18 cellular contexts compared by ENCODE assay signal in the genomic region with DNA sequence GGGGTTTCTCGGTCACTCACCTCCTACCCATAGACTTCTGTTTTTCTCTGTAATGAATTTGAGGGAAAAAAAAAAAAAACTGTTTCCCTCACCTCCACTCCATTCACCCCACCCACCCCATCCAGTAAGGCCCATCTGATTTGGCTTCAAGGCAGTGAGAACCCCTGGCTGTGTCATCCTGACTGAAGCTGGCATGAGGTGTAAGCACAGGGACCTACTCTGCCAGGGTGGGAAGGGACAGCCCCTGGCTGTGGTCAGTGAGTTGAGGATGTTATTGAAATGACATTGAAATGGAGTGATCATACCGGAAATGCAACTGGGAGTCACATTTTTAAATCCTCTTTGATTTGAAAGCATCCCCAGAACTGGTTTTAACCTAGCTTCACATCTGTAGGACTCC. TPM values are rescaled to one million over a fixed set of nuclear protein-coding genes. Genes with fewer than 3 reads are reported as not detected.
DNase-seq lines count a peak whose midpoint lies in the region; ATAC-seq and TF ChIP-seq lines count a peak whose summit lies in the region.
"Had no signal": no experiment of that assay in that cellular context is flagged by ENCODE, and none has a peak within 500 bp of the region (broad histone marks: within the 10 kb centered on the region; RNA-seq: fewer than 3 reads in every experiment).

No MANE protein-coding gene starts in this region.

- POLR2A ChIA-PET in activated CD8-positive, alpha-beta T cell treated with anti-CD3 and anti-CD28 coated beads for 36 hours (lab: Charles Lee) = interaction anchor here (1.0 kb wide), 1 partner anchor 15 kb away, joined by 3 read pairs; no protein-coding TSS in a partner anchor
- POLR2A ChIA-PET in activated CD8-positive, alpha-beta T cell treated with anti-CD3 and anti-CD28 coated beads, Interleukin-2, amount 10 ng/mL, durations not matched to agents 7 days and 5 days (lab: Charles Lee) = no interaction called here

- H2BK120ac ChIP-seq in H9 (ENCODE audit: low read depth, low read length, poor library complexity, severe bottlenecking) = no peak overlapping the region

- no CpG with 5 or more reads among the region's 2 CpGs for WGBS in H9 (ENCODE audit: extremely low coverage, insufficient read length, low lambda C conversion rate)
- 86% methylated on average over 2 of the region's 2 CpGs for WGBS in esophagus muscularis mucosa

- no peak overlapping the region for H2BK5ac ChIP-seq in H9 (ENCODE audit: insufficient read length, low read length)

- H3K4me1 ChIP-seq in BLaER1 = peaks cover 42% of the 10 kb centered on the region
- no peaks in the 10 kb centered on the region for H3K4me1 ChIP-seq in H9 (ENCODE audit: insufficient read depth, low read length)
- no peaks in the 10 kb centered on the region for H3K4me1 ChIP-seq in esophagus muscularis mucosa
- H3K4me1 ChIP-seq: A549 had no signal

- DNase-seq in activated CD8-positive, alpha-beta T cell treated with anti-CD3 and anti-CD28 coated beads for 36 hours = peak; percentile 29
- no peak for DNase-seq in activated CD8-positive, alpha-beta T cell treated with anti-CD3 and anti-CD28 coated beads, Interleukin-2, amount 10 ng/mL, durations not matched to agents 7 days and 5 days
- DNase-seq in H9 (no peak), kidney tubule cell (ENCODE audit: low spot score) (peak; percentile 7), esophagus muscularis mucosa (ENCODE audit: extremely low spot score) (no peak), NCI-H1092 treated with DMSO at 0.1 percent for 48 hours (lab: John Stamatoyannopoulos, UW) (no peak), NCI-H2196 (lab: John Stamatoyannopoulos, UW; ENCODE audit: unreplicated experiment) (no peak)
- DNase-seq: DMS153, H7, Kasumi-1, NCI-H1105 treated with DMSO at 0.1 percent for 48 hours, NCI-H187, NCI-H345, NCI-H526, SHP77 treated with DMSO at 0.1 percent for 48 hours had no signal

- H3K79me2 ChIP-seq in H9 (ENCODE audit: insufficient read depth, low read length) = no peaks in the 10 kb centered on the region

- H2AFZ ChIP-seq in H9 (ENCODE audit: low read length) = no peak overlapping the region

- no peak overlapping the region for H2BK20ac ChIP-seq in H9 (ENCODE audit: low read depth, low read length, poor library complexity, severe bottlenecking)

- H4K8ac ChIP-seq in H9 (replicated peaks; ENCODE audit: insufficient read length, low read depth, low read length) = no peak overlapping the region

- H4K5ac ChIP-seq in H9 (ENCODE audit: insufficient read length, low read depth, low read length) = no peak overlapping the region

- H3K4ac ChIP-seq in H9 (ENCODE audit: low read depth, low read length) = no peak overlapping the region

- peaks cover 17% of the 10 kb centered on the region for H3K27me3 Mint-ChIP-seq in activated CD8-positive, alpha-beta T cell treated with anti-CD3 and anti-CD28 coated beads for 36 hours
- H3K27me3 Mint-ChIP-seq in activated CD8-positive, alpha-beta T cell treated with anti-CD3 and anti-CD28 coated beads, Interleukin-2, amount 10 ng/mL, durations not matched to agents 7 days and 5 days (ENCODE audit: low read depth) = peaks cover 16% of the 10 kb centered on the region
- no peaks in the 10 kb centered on the region for H3K27me3 Mint-ChIP-seq in H9 (ENCODE audit: low read depth)

- H3K18ac ChIP-seq in H9 (ENCODE audit: insufficient read length, low read depth, low read length) = peak overlapping the region; percentile 54

- no peak overlapping the region for H2BK15ac ChIP-seq in H9 (ENCODE audit: low read depth, low read length)

- ATAC-seq in activated CD8-positive, alpha-beta T cell treated with anti-CD3 and anti-CD28 coated beads for 36 hours = no peak
- ATAC-seq in activated CD8-positive, alpha-beta T cell treated with anti-CD3 and anti-CD28 coated beads, Interleukin-2, amount 10 ng/mL, durations not matched to agents 7 days and 5 days = no peak

- no peaks in the 10 kb centered on the region for H3K79me1 ChIP-seq in H9 (ENCODE audit: insufficient read depth, low read depth, low read length, poor library complexity, severe bottlenecking)

- no peak overlapping the region for H3K4me3 Mint-ChIP-seq in activated CD8-positive, alpha-beta T cell treated with anti-CD3 and anti-CD28 coated beads for 36 hours
- no peak overlapping the region for H3K4me3 Mint-ChIP-seq in activated CD8-positive, alpha-beta T cell treated with anti-CD3 and anti-CD28 coated beads, Interleukin-2, amount 10 ng/mL, durations not matched to agents 7 days and 5 days
- H3K4me3 Mint-ChIP-seq in H9 = no peak overlapping the region

- H3K27ac ChIP-seq in BLaER1 (0 out of 2 replicates have a peak overlapping the region, but pooled peaks have one; percentile 7), H9 (ENCODE audit: insufficient read length, low read depth, low read length) (no peak overlapping the region), esophagus muscularis mucosa (replicated peaks in 1 of 4) (no peak overlapping the region)
- H3K27ac ChIP-seq: A549, C4-2B had no signal

- no peaks in the 10 kb centered on the region for H3K36me3 Mint-ChIP-seq in activated CD8-positive, alpha-beta T cell treated with anti-CD3 and anti-CD28 coated beads for 36 hours (ENCODE audit: low read depth)
- peaks cover 3% of the 10 kb centered on the region for H3K36me3 Mint-ChIP-seq in activated CD8-positive, alpha-beta T cell treated with anti-CD3 and anti-CD28 coated beads, Interleukin-2, amount 10 ng/mL, durations not matched to agents 7 days and 5 days (ENCODE audit: low read depth)
- no peaks in the 10 kb centered on the region for H3K36me3 Mint-ChIP-seq in H9 (ENCODE audit: insufficient read depth in 1 of 3, low read depth in 3 of 3)

- H3K4me2 ChIP-seq in BLaER1 = peak overlapping the region; percentile 76
- no peak overlapping the region for H3K4me2 ChIP-seq in H9 (ENCODE audit: insufficient read depth, insufficient read length, low read length)
- H3K4me2 ChIP-seq: A549 had no signal

- H3K4me1 Mint-ChIP-seq in activated CD8-positive, alpha-beta T cell treated with anti-CD3 and anti-CD28 coated beads for 36 hours (ENCODE audit: low read depth) = peaks cover 20% of the 10 kb centered on the region
- H3K4me1 Mint-ChIP-seq in activated CD8-positive, alpha-beta T cell treated with anti-CD3 and anti-CD28 coated beads, Interleukin-2, amount 10 ng/mL, durations not matched to agents 7 days and 5 days (ENCODE audit: low read depth) = peaks cover 20% of the 10 kb centered on the region
- peaks cover 4% of the 10 kb centered on the region in 2 experiments; a peak in 3 of 4 replicates for H3K4me1 Mint-ChIP-seq in H9

- TF ChIP-seq POLR2A in esophagus muscularis mucosa (IDR thresholded peaks at IDR 0.05; ENCODE audit: low read depth) = no peak

- H3K14ac ChIP-seq in H9 (ENCODE audit: insufficient read depth, low read length) = no peak overlapping the region

- no peaks in the 10 kb centered on the region for H4K20me1 ChIP-seq in BLaER1
- H4K20me1 ChIP-seq in H9 (ENCODE audit: control insufficient read depth, insufficient read depth, insufficient read length) = no peaks in the 10 kb centered on the region

- H3K9me3 ChIP-seq in BLaER1 = no peaks in the 10 kb centered on the region
- H3K9me3 ChIP-seq in H9 (ENCODE audit: control insufficient read depth, low read depth, low read length) = no peaks in the 10 kb centered on the region
- no peaks in the 10 kb centered on the region for H3K9me3 ChIP-seq in esophagus muscularis mucosa
- H3K9me3 ChIP-seq: A549 had no signal

- CTCF ChIA-PET in activated CD8-positive, alpha-beta T cell treated with anti-CD3 and anti-CD28 coated beads for 36 hours (lab: Charles Lee) = interaction anchor here (1.0 to 1.8 kb wide), 3 partner anchors 10 to 290 kb away, joined by 3 to 4 read pairs (median 4); no protein-coding TSS in a partner anchor
- CTCF ChIA-PET in activated CD8-positive, alpha-beta T cell treated with anti-CD3 and anti-CD28 coated beads, Interleukin-2, amount 10 ng/mL, durations not matched to agents 7 days and 5 days (lab: Charles Lee) = no interaction called here

- H3K4me3 ChIP-seq in BLaER1 (no peak overlapping the region), esophagus muscularis mucosa (no peak overlapping the region)
- H3K4me3 ChIP-seq: A549 had no signal

- H2BK12ac ChIP-seq in H9 (ENCODE audit: insufficient read length, low read depth, low read length) = no peak overlapping the region

- TF ChIP-seq EP300 in esophagus muscularis mucosa (IDR thresholded peaks at IDR 0.05) = no peak

- H3K36me3 ChIP-seq in BLaER1 = no peaks in the 10 kb centered on the region
- H3K36me3 ChIP-seq in esophagus muscularis mucosa = no peaks in the 10 kb centered on the region

- no peak overlapping the region for H3K23ac ChIP-seq in H9 (ENCODE audit: insufficient read length, low read depth, low read length)

- H3T11ph ChIP-seq in H9 (ENCODE audit: low read length) = no peak overlapping the region

- no peak overlapping the region for H4K91ac ChIP-seq in H9 (ENCODE audit: insufficient read length, low read depth, low read length)

- no peak overlapping the region for H3K9ac ChIP-seq in BLaER1
- H3K9ac ChIP-seq in H9 (ENCODE audit: extremely low read depth, insufficient read length, low read length) = no peak overlapping the region

- intact Hi-C loops in activated CD8-positive, alpha-beta T cell treated with anti-CD3 and anti-CD28 coated beads for 36 hours (cut with micrococcal nuclease) = loop anchor here (2.0 kb wide), 1 partner anchor 49 kb away; no protein-coding TSS in a partner anchor
- intact Hi-C loops in esophagus muscularis mucosa (cut with DNase I) = no loop called here

- no peak for TF ChIP-seq CTCF in activated CD8-positive, alpha-beta T cell treated with anti-CD3 and anti-CD28 coated beads for 36 hours (IDR thresholded peaks at IDR 0.05)
- TF ChIP-seq CTCF in H9 (conservative IDR thresholded peaks at IDR 0.05) = no peak
- TF ChIP-seq CTCF in esophagus muscularis mucosa (IDR thresholded peaks at IDR 0.05) = no peak

- no peak overlapping the region for H3K27ac Mint-ChIP-seq in activated CD8-positive, alpha-beta T cell treated with anti-CD3 and anti-CD28 coated beads for 36 hours
- H3K27ac Mint-ChIP-seq in activated CD8-positive, alpha-beta T cell treated with anti-CD3 and anti-CD28 coated beads, Interleukin-2, amount 10 ng/mL, durations not matched to agents 7 days and 5 days = no peak overlapping the region
- H3K27ac Mint-ChIP-seq in H9 = no peak overlapping the region

- no peak overlapping the region for H3K56ac ChIP-seq in H9 (ENCODE audit: insufficient read length, low read depth, low read length)

- no peaks in the 10 kb centered on the region for H3K9me3 Mint-ChIP-seq in activated CD8-positive, alpha-beta T cell treated with anti-CD3 and anti-CD28 coated beads for 36 hours
- H3K9me3 Mint-ChIP-seq in activated CD8-positive, alpha-beta T cell treated with anti-CD3 and anti-CD28 coated beads, Interleukin-2, amount 10 ng/mL, durations not matched to agents 7 days and 5 days (ENCODE audit: insufficient read depth) = no peaks in the 10 kb centered on the region
- no peaks in the 10 kb centered on the region for H3K9me3 Mint-ChIP-seq in H9

- no peaks in the 10 kb centered on the region for H3K27me3 ChIP-seq in BLaER1
- no peaks in the 10 kb centered on the region for H3K27me3 ChIP-seq in H9 (ENCODE audit: insufficient read depth, low read length)
- H3K27me3 ChIP-seq in esophagus muscularis mucosa = no peaks in the 10 kb centered on the region

- no peak overlapping the region for H2AK5ac ChIP-seq in H9 (ENCODE audit: insufficient read length, low read length)

- no peaks in the 10 kb centered on the region for H3K23me2 ChIP-seq in H9 (ENCODE audit: insufficient read length, low read depth, low read length, poor library complexity, severe bottlenecking)

RNA-seq across cellular contexts. Expression of gene BCL2L11, which starts 19.1 kb away (rescaled TPM):
- 10 to 100 TPM; 19.8 to 22.6 TPM for total RNA-seq in activated CD8-positive, alpha-beta T cell treated with anti-CD3 and anti-CD28 coated beads for 36 hours
- 10 to 100 TPM; 11.7 to 16.5 TPM for total RNA-seq in activated CD8-positive, alpha-beta T cell treated with anti-CD3 and anti-CD28 coated beads, Interleukin-2, amount 10 ng/mL, durations not matched to agents 7 days and 5 days
- total RNA-seq in H9 (2021) (18.9 and 21.2 TPM in 2 replicates), esophagus muscularis mucosa (10 to 100 TPM in 3 of 4 donors, 1 to 10 TPM in 1; 8.9 to 16.6 (median 13.0) TPM)

Comparison
In these comparisons a context has a peak if more than half of its experiments do, and no peak if none do; other contexts are left out.
1. DNase-seq: peak in activated CD8-positive, alpha-beta T cell treated with anti-CD3 and anti-CD28 coated beads for 36 hours (single experiment) and kidney tubule cell (single experiment); none in activated CD8-positive, alpha-beta T cell treated with anti-CD3 and anti-CD28 coated beads, Interleukin-2, amount 10 ng/mL, durations not matched to agents 7 days and 5 days (single experiment), H9 (single experiment), esophagus muscularis mucosa (single experiment), NCI-H1092 treated with DMSO at 0.1 percent for 48 hours (single experiment) and NCI-H2196 (single experiment).